Comparison of ENCODE assay signal across 9 cellular contexts in the genomic region with DNA sequence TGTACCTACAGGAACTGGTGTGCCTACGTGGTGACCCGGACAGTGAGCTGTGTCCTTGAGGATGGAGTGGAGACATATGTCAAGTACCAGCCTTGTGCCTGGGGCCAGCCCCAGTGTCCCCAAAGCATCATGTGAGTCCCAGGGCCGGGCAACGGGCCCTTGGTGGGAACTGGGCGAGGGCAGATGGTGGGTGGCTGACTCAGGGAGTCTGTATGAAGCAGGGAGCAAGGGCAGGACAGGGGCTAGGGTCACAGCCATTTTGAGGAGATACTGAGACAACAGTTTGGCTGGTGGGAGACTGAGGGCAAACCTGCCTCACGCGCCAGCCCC. TPM values are rescaled to one million over a fixed set of nuclear protein-coding genes. Genes with fewer than 3 reads are reported as not detected.
DNase-seq lines count a peak whose midpoint lies in the region; ATAC-seq lines count a peak whose summit lies in the region.
"Had no signal": no experiment of that assay in that cellular context is flagged by ENCODE, and none has a peak within 500 bp of the region (broad histone marks: within the 10 kb centered on the region; RNA-seq: fewer than 3 reads in every experiment).

No MANE protein-coding gene starts in this region.

- H3F3A ChIP-seq in GM23248 (ENCODE audit: insufficient read depth), result peaks cover 9% of the 10 kb centered on the region

- in situ Hi-C loops in GM23248 (cut with MboI), result no loop called here

- peak overlapping the region; percentile 81 for H3K4me3 ChIP-seq in GM23248
- peak overlapping the region; percentile 57 for H3K4me3 ChIP-seq in right cardiac atrium (ENCODE audit: low read length)
- peak overlapping the region in 6 of 7 experiments; percentile 21 to 45 (median 36) for H3K4me3 ChIP-seq in skin epidermis
- H3K4me3 ChIP-seq in Karpas-422 (ENCODE audit: low read length), result no peak overlapping the region

- no peak for ATAC-seq in activated T-helper 17 cell treated with anti-CD3 and anti-CD28 coated beads, Interleukin-2, amount 50 U/mL, for 72 hours (replicated peaks)
- ATAC-seq in right cardiac atrium (no peak), GM21737 (IDR thresholded peaks at IDR 0.05; ENCODE audit: unreplicated experiment) (no peak)

- DNase-seq in GM23248 (peak; percentile 61), right cardiac atrium (peak in 1 of 3 donors; percentile 67), Karpas-422 (no peak), NCI-H187 treated with DMSO at 0.1 percent for 48 hours (lab: John Stamatoyannopoulos, UW) (no peak), SIG-M5 (lab: John Stamatoyannopoulos, UW) (no peak)

- H3K4me2 ChIP-seq in GM23248 (ENCODE audit: unreplicated experiment) (peak overlapping the region; percentile 99), Karpas-422 (ENCODE audit: low read depth, low read length, poor library complexity, severe bottlenecking) (no peak overlapping the region)

- no peaks in the 10 kb centered on the region for H3K27me3 ChIP-seq in GM23248 (replicated peaks; ENCODE audit: insufficient read depth)
- H3K27me3 ChIP-seq in right cardiac atrium (ENCODE audit: control insufficient read depth, insufficient read depth), result no peaks in the 10 kb centered on the region
- no peaks in the 10 kb centered on the region for H3K27me3 ChIP-seq in Karpas-422 (ENCODE audit: low read length)

- H3K4me3 Mint-ChIP-seq in activated T-helper 17 cell treated with anti-CD3 and anti-CD28 coated beads, Interleukin-2, amount 50 U/mL, for 72 hours, result peak overlapping the region; percentile 73

- H3K79me2 ChIP-seq in GM23248 (ENCODE audit: insufficient read depth) (peaks cover 35% of the 10 kb centered on the region), Karpas-422 (ENCODE audit: low read length) (no peaks in the 10 kb centered on the region)

- H3K36me3 Mint-ChIP-seq in activated T-helper 17 cell treated with anti-CD3 and anti-CD28 coated beads, Interleukin-2, amount 50 U/mL, for 72 hours (ENCODE audit: low read depth), result no peaks in the 10 kb centered on the region
- H3K36me3 Mint-ChIP-seq: IgD-negative memory B cell had no signal

- H4K20me1 ChIP-seq in GM23248 (ENCODE audit: insufficient read depth) (no peaks in the 10 kb centered on the region), Karpas-422 (ENCODE audit: insufficient read depth, low read depth, low read length) (no peaks in the 10 kb centered on the region)

- peak overlapping the region; percentile 74 for H3K27ac ChIP-seq in GM23248
- no peak overlapping the region for H3K27ac ChIP-seq in right cardiac atrium (ENCODE audit: low read length)
- peak overlapping the region in 16 of 21 experiments; percentile 26 to 87 (median 80) for H3K27ac ChIP-seq in skin epidermis
- H3K27ac ChIP-seq in Karpas-422 (ENCODE audit: low read length), result no peak overlapping the region

- H3K27me3 Mint-ChIP-seq in activated T-helper 17 cell treated with anti-CD3 and anti-CD28 coated beads, Interleukin-2, amount 50 U/mL, for 72 hours, result no peaks in the 10 kb centered on the region
- H3K27me3 Mint-ChIP-seq: IgD-negative memory B cell had no signal

- intact Hi-C loops in right cardiac atrium (cut with DNase I), result loop anchor here in 3 of 4 donors (10.0 kb wide), 2 partner anchors 45 to 115 kb away; partner anchors contain the start of gene TMEM214 (in 2 of the 3)

- 9 to 14% methylated on average over 7 of the region's 7 CpGs for WGBS in GM23248 (ENCODE audit: low coverage in 1 of 2, low lambda C conversion rate in 2 of 2, missing lambda C conversion rate in 2 of 2), 2 experiments
- WGBS in right cardiac atrium, result 63% methylated on average over 7 of the region's 7 CpGs

- H3K9ac ChIP-seq in GM23248 (peak overlapping the region; percentile 87), Karpas-422 (ENCODE audit: low read length) (no peak overlapping the region)

- H3K9me3 ChIP-seq in GM23248 (ENCODE audit: low read depth) (no peaks in the 10 kb centered on the region), right cardiac atrium (ENCODE audit: control insufficient read depth, low read length) (no peaks in the 10 kb centered on the region), Karpas-422 (ENCODE audit: low read length) (no peaks in the 10 kb centered on the region)

- no peaks in the 10 kb centered on the region for H3K9me3 Mint-ChIP-seq in activated T-helper 17 cell treated with anti-CD3 and anti-CD28 coated beads, Interleukin-2, amount 50 U/mL, for 72 hours
- H3K9me3 Mint-ChIP-seq: IgD-negative memory B cell had no signal

- H3K27ac Mint-ChIP-seq in activated T-helper 17 cell treated with anti-CD3 and anti-CD28 coated beads, Interleukin-2, amount 50 U/mL, for 72 hours, result peak overlapping the region; percentile 89

- H3K36me3 ChIP-seq in GM23248 (ENCODE audit: low read depth) (no peaks in the 10 kb centered on the region), Karpas-422 (ENCODE audit: insufficient read depth, low read length) (no peaks in the 10 kb centered on the region)

- H3K9me2 ChIP-seq in GM23248 (ENCODE audit: insufficient read depth) (no peaks in the 10 kb centered on the region), Karpas-422 (replicated peaks; ENCODE audit: insufficient read depth, low read length) (no peaks in the 10 kb centered on the region)

- no peak overlapping the region for H2AFZ ChIP-seq in GM23248
- no peak overlapping the region for H2AFZ ChIP-seq in Karpas-422 (ENCODE audit: low read length)

- H3K4me1 ChIP-seq in GM23248 (ENCODE audit: insufficient read depth) (peaks cover 16% of the 10 kb centered on the region), right cardiac atrium (ENCODE audit: control insufficient read depth, insufficient read depth, low read length) (peaks cover 4% of the 10 kb centered on the region), Karpas-422 (ENCODE audit: low read length) (peaks cover 23% of the 10 kb centered on the region)

- peaks cover 17% of the 10 kb centered on the region for H3K4me1 Mint-ChIP-seq in activated T-helper 17 cell treated with anti-CD3 and anti-CD28 coated beads, Interleukin-2, amount 50 U/mL, for 72 hours

RNA-seq across cellular contexts. Expression of gene EMILIN1, which starts 1.7 kb away (rescaled TPM):
- 219 and 229 TPM in 2 replicates for total RNA-seq in GM23248 (2014; rRNA removed; shearing (Covaris generic))
- polyA plus RNA-seq in GM23248 (2016; fragmentation: Nextera tagmentation; extraction: Ambion mirVana) (61.5 and 65.0 TPM in 2 replicates), right cardiac atrium (30.0 TPM)
- under 1 TPM; 0.42 to 0.93 TPM for total RNA-seq in activated T-helper 17 cell treated with anti-CD3 and anti-CD28 coated beads, Interleukin-2, amount 50 U/mL, for 72 hours
- 10 to 100 TPM; 24.3 to 44.2 (median 38.9) TPM for total RNA-seq in right cardiac atrium
- total RNA-seq in Karpas-422 (2014; rRNA removed; shearing (Covaris generic); ENCODE audit: low replicate concordance), result 0.47 TPM in 1 of 2 replicates, not detected in the other

RNA-seq across cellular contexts. Expression of gene KHK, which starts 6.5 kb away (rescaled TPM):
- total RNA-seq in GM23248 (2014; rRNA removed; shearing (Covaris generic)), result not detected in 2 replicates
- polyA plus RNA-seq in GM23248 (2016; fragmentation: Nextera tagmentation; extraction: Ambion mirVana), result 0.24 and 0.51 TPM in 2 replicates
- total RNA-seq in activated T-helper 17 cell treated with anti-CD3 and anti-CD28 coated beads, Interleukin-2, amount 50 U/mL, for 72 hours, result 10 to 100 TPM in 1 of 2 donors, 1 to 10 TPM in 1; 5.9 to 10.5 TPM
- total RNA-seq in right cardiac atrium, result 1 to 10 TPM; 1.9 to 5.5 (median 3.2) TPM
- polyA plus RNA-seq in right cardiac atrium, result 1.7 TPM
- total RNA-seq in Karpas-422 (2014; rRNA removed; shearing (Covaris generic); ENCODE audit: low replicate concordance), result 3.5 and 4.1 TPM in 2 replicates

RNA-seq across cellular contexts. Expression of gene OST4, which starts 8.7 kb away (rescaled TPM):
- 445 and 499 TPM in 2 replicates for total RNA-seq in GM23248 (2014; rRNA removed; shearing (Covaris generic))
- polyA plus RNA-seq in GM23248 (2016; fragmentation: Nextera tagmentation; extraction: Ambion mirVana) (906 and 942 TPM in 2 replicates), right cardiac atrium (872 TPM)
- total RNA-seq in activated T-helper 17 cell treated with anti-CD3 and anti-CD28 coated beads, Interleukin-2, amount 50 U/mL, for 72 hours, result 100 to 1,000 TPM; 286 to 313 TPM
- total RNA-seq in right cardiac atrium, result 100 to 1,000 TPM; 372 to 487 (median 454) TPM
- total RNA-seq in Karpas-422 (2014; rRNA removed; shearing (Covaris generic); ENCODE audit: low replicate concordance), result 201 and 402 TPM in 2 replicates

RNA-seq across cellular contexts. Expression of gene AGBL5, which starts 28.6 kb away (rescaled TPM):
- 15.2 and 17.8 TPM in 2 replicates for total RNA-seq in GM23248 (2014; rRNA removed; shearing (Covaris generic))
- polyA plus RNA-seq in GM23248 (2016; fragmentation: Nextera tagmentation; extraction: Ambion mirVana) (19.7 TPM in 2 replicates), right cardiac atrium (5.9 TPM)
- total RNA-seq in activated T-helper 17 cell treated with anti-CD3 and anti-CD28 coated beads, Interleukin-2, amount 50 U/mL, for 72 hours, result 10 to 100 TPM; 13.1 to 14.3 TPM
- 10 to 100 TPM; 10.8 to 12.4 (median 11.4) TPM for total RNA-seq in right cardiac atrium
- total RNA-seq in Karpas-422 (2014; rRNA removed; shearing (Covaris generic); ENCODE audit: low replicate concordance), result 30.0 and 35.7 TPM in 2 replicates

RNA-seq across cellular contexts. Expression of gene CGREF1, which starts 38.8 kb away (rescaled TPM):
- 19.2 and 23.3 TPM in 2 replicates for total RNA-seq in GM23248 (2014; rRNA removed; shearing (Covaris generic))
- polyA plus RNA-seq in GM23248 (2016; fragmentation: Nextera tagmentation; extraction: Ambion mirVana) (17.2 and 17.8 TPM in 2 replicates), right cardiac atrium (4.7 TPM)
- 1 to 10 TPM; 3.7 to 4.6 TPM for total RNA-seq in activated T-helper 17 cell treated with anti-CD3 and anti-CD28 coated beads, Interleukin-2, amount 50 U/mL, for 72 hours
- total RNA-seq in right cardiac atrium, result 1 to 10 TPM; 4.0 to 9.6 (median 5.6) TPM
- total RNA-seq in Karpas-422 (2014; rRNA removed; shearing (Covaris generic); ENCODE audit: low replicate concordance), result not detected in 2 replicates
- polyA plus RNA-seq: IgD-negative memory B cell had no signal

Comparison
In these comparisons a context has a peak if more than half of its experiments do, and no peak if none do; other contexts are left out.
1. H3K27ac ChIP-seq: peak in GM23248 (single experiment) and skin epidermis (16 of 21); none in right cardiac atrium (single experiment) and Karpas-422 (single experiment).
2. RNA of gene EMILIN1, which starts 1.7 kb away (total RNA-seq): 219 to 229 TPM in GM23248 and 24.3 to 44.2 TPM in right cardiac atrium; 0.42 to 0.93 TPM in activated T-helper 17 cell treated with anti-CD3 and anti-CD28 coated beads, Interleukin-2, amount 50 U/mL, for 72 hours and 0.47 TPM in Karpas-422; every median in the first group is over 10 times any median in the second.